In the genomic region with DNA sequence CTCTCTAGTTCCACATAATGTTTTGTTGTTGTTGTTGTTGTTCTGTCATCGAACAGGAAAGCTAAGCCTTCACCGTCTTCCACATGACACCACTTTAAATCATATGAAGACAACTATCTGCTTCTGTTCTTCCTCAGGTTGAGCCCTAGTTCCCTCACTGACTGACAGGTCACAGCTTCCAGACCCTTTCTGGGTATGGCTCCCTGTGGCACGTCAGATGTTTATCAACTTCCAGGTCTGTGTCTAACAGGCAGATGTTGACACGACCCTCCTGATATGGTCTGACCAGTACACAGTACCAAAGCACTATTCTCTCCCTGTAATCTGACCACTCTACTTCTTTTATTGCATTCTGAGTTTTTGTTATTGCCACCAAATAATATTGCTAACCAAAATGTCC, we compare ENCODE assay signal across 2 cellular contexts.
TF ChIP-seq lines count a peak whose summit lies in the region.

No MANE protein-coding gene starts in this region.

TF ChIP-seq in GM23338, 12 proteins besides CTCF, POLR2A, EP300 and RAD21 (continued from another document):
- TF ChIP-seq REST (IDR thresholded peaks at IDR 0.05; ENCODE audit: unreplicated experiment) (no peak), POLR2AphosphoS5 (IDR thresholded peaks at IDR 0.05; ENCODE audit: low read depth) (no peak), JUNB (IDR thresholded peaks at IDR 0.05; ENCODE audit: unreplicated experiment) (no peak), EZH2phosphoT487 (IDR thresholded peaks at IDR 0.05; ENCODE audit: unreplicated experiment) (no peak), EZH2 (IDR thresholded peaks at IDR 0.05; ENCODE audit: low read depth, unreplicated experiment) (no peak), ZNF114 (CRISPR knock-in tag; IDR thresholded peaks at IDR 0.05) (no peak), ZNF331 (CRISPR knock-in tag; IDR thresholded peaks at IDR 0.05; ENCODE audit: low read depth) (no peak), NANOG (IDR thresholded peaks at IDR 0.05; ENCODE audit: borderline replicate concordance) (no peak)
- TF ChIP-seq, protein P1, sequence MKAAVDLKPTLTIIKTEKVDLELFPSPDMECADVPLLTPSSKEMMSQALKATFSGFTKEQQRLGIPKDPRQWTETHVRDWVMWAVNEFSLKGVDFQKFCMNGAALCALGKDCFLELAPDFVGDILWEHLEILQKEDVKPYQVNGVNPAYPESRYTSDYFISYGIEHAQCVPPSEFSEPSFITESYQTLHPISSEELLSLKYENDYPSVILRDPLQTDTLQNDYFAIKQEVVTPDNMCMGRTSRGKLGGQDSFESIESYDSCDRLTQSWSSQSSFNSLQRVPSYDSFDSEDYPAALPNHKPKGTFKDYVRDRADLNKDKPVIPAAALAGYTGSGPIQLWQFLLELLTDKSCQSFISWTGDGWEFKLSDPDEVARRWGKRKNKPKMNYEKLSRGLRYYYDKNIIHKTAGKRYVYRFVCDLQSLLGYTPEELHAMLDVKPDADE (IDR thresholded peaks at IDR 0.05), result no peak
- TF ChIP-seq, protein P2, sequence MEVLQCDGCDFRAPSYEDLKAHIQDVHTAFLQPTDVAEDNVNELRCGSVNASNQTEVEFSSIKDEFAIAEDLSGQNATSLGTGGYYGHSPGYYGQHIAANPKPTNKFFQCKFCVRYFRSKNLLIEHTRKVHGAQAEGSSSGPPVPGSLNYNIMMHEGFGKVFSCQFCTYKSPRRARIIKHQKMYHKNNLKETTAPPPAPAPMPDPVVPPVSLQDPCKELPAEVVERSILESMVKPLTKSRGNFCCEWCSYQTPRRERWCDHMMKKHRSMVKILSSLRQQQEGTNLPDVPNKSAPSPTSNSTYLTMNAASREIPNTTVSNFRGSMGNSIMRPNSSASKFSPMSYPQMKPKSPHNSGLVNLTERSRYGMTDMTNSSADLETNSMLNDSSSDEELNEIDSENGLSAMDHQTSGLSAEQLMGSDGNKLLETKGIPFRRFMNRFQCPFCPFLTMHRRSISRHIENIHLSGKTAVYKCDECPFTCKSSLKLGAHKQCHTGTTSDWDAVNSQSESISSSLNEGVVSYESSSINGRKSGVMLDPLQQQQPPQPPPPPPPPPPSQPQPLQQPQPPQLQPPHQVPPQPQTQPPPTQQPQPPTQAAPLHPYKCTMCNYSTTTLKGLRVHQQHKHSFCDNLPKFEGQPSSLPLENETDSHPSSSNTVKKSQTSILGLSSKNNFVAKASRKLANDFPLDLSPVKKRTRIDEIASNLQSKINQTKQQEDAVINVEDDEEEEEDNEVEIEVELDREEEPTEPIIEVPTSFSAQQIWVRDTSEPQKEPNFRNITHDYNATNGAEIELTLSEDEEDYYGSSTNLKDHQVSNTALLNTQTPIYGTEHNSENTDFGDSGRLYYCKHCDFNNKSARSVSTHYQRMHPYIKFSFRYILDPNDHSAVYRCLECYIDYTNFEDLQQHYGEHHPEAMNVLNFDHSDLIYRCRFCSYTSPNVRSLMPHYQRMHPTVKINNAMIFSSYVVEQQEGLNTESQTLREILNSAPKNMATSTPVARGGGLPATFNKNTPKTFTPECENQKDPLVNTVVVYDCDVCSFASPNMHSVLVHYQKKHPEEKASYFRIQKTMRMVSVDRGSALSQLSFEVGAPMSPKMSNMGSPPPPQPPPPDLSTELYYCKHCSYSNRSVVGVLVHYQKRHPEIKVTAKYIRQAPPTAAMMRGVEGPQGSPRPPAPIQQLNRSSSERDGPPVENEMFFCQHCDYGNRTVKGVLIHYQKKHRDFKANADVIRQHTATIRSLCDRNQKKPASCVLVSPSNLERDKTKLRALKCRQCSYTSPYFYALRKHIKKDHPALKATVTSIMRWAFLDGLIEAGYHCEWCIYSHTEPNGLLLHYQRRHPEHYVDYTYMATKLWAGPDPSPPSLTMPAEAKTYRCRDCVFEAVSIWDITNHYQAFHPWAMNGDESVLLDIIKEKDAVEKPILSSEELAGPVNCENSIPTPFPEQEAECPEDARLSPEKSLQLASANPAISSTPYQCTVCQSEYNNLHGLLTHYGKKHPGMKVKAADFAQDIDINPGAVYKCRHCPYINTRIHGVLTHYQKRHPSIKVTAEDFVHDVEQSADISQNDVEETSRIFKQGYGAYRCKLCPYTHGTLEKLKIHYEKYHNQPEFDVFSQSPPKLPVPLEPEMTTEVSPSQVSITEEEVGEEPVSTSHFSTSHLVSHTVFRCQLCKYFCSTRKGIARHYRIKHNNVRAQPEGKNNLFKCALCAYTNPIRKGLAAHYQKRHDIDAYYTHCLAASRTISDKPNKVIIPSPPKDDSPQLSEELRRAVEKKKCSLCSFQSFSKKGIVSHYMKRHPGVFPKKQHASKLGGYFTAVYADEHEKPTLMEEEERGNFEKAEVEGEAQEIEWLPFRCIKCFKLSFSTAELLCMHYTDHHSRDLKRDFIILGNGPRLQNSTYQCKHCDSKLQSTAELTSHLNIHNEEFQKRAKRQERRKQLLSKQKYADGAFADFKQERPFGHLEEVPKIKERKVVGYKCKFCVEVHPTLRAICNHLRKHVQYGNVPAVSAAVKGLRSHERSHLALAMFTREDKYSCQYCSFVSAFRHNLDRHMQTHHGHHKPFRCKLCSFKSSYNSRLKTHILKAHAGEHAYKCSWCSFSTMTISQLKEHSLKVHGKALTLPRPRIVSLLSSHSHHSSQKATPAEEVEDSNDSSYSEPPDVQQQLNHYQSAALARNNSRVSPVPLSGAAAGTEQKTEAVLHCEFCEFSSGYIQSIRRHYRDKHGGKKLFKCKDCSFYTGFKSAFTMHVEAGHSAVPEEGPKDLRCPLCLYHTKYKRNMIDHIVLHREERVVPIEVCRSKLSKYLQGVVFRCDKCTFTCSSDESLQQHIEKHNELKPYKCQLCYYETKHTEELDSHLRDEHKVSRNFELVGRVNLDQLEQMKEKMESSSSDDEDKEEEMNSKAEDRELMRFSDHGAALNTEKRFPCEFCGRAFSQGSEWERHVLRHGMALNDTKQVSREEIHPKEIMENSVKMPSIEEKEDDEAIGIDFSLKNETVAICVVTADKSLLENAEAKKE (CRISPR knock-in tag; IDR thresholded peaks at IDR 0.05), result no peak

TF ChIP-seq in SK-N-SH, 30 proteins besides CTCF, POLR2A, EP300 and RAD21 (continued from another document):
- TF ChIP-seq TAF1 (IDR thresholded peaks at IDR 0.05; ENCODE audit: borderline replicate concordance, low read depth, low read length), result no peak
- peak; percentile 13; the same call in 1 of the 2 replicates for TF ChIP-seq MXI1 (IDR thresholded peaks at IDR 0.05; ENCODE audit: low read depth, low read length)
- TF ChIP-seq, protein P3, sequence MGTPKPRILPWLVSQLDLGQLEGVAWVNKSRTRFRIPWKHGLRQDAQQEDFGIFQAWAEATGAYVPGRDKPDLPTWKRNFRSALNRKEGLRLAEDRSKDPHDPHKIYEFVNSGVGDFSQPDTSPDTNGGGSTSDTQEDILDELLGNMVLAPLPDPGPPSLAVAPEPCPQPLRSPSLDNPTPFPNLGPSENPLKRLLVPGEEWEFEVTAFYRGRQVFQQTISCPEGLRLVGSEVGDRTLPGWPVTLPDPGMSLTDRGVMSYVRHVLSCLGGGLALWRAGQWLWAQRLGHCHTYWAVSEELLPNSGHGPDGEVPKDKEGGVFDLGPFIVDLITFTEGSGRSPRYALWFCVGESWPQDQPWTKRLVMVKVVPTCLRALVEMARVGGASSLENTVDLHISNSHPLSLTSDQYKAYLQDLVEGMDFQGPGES (IDR thresholded peaks at IDR 0.05; ENCODE audit: low read depth, low read length), result no peak
- TF ChIP-seq ZBTB33 (IDR thresholded peaks at IDR 0.05; ENCODE audit: borderline replicate concordance, low read depth), result no peak
- TF ChIP-seq NRF1 (IDR thresholded peaks at IDR 0.05; ENCODE audit: low read depth, low read length), result no peak
- no peak for TF ChIP-seq REST (IDR thresholded peaks at IDR 0.05; ENCODE audit: low read depth, low read length)
- TF ChIP-seq GATA2 (CRISPR knock-in tag; IDR thresholded peaks at IDR 0.05), result peak; percentile 88
- TF ChIP-seq, protein P4, sequence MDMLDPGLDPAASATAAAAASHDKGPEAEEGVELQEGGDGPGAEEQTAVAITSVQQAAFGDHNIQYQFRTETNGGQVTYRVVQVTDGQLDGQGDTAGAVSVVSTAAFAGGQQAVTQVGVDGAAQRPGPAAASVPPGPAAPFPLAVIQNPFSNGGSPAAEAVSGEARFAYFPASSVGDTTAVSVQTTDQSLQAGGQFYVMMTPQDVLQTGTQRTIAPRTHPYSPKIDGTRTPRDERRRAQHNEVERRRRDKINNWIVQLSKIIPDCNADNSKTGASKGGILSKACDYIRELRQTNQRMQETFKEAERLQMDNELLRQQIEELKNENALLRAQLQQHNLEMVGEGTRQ (IDR thresholded peaks at IDR 0.05; ENCODE audit: borderline replicate concordance, low read depth, low read length), result no peak
- TF ChIP-seq FOXM1 (IDR thresholded peaks at IDR 0.05; ENCODE audit: low read depth), result no peak
- 0 out of 2 replicates have a peak, but pooled peaks have one; percentile 25 for TF ChIP-seq FOXJ3 (CRISPR knock-in tag; IDR thresholded peaks at IDR 0.05)
- peak; percentile 60 for TF ChIP-seq RCOR1 (IDR thresholded peaks at IDR 0.05; ENCODE audit: low read length)
